ENCODE assay signal across 29 cellular contexts in genomic region chr11:14052198-14052597, GRCh38.
"Had no signal": no experiment of that assay in that cellular context is flagged by ENCODE, and none has a peak within 500 bp of the region (broad histone marks: within the 10 kb centered on the region; RNA-seq: fewer than 3 reads in every experiment).

No MANE protein-coding gene starts in this region.

- H3K36me3 ChIP-seq: heart right ventricle, left ventricle myocardium inferior, pancreas, prostate gland, stomach, suprapubic skin, thoracic aorta, tibial artery, upper lobe of right lung had no signal

- ATAC-seq: natural killer cell treated with Interleukin-12 subunit alpha and Interleukin-12 subunit beta and Interleukin-15 and Interleukin-18, amount 100 ng/mL, for 72 hours; pancreas; right cardiac atrium; sciatic nerve; stimulated activated naive B cell treated with anti-CD40 and anti-IgM and Interleukin-4, amounts not matched to agents 10 μg/mL and 1 μg/mL and 100 μg/mL, for 72 hours; stimulated activated naive CD8-positive, alpha-beta T cell treated with anti-CD3 and anti-CD28 coated beads, Interleukin-15, Interleukin-2, amounts not matched to agents 100 U/mL and 50 U/mL, for 24 hours; upper lobe of right lung had no signal

- H3K4me3 ChIP-seq: heart right ventricle, hepatocyte, left ventricle myocardium inferior, lung, pancreas, prostate gland, skin epidermis, stomach, suprapubic skin, thoracic aorta, tibial artery, upper lobe of right lung had no signal

- FAIRE-seq: pancreas, urothelium cell line had no signal

- H3K27me3 ChIP-seq: hepatocyte, pancreas, stomach, suprapubic skin, tibial artery, upper lobe of right lung had no signal

- DNase-seq: heart right ventricle; islet precursor cell; left ventricle myocardium inferior; nucleus accumbens; pancreas; posterior cingulate gyrus; retina; right cardiac atrium; stimulated activated CD4-positive, alpha-beta T cell treated with anti-CD3 and anti-CD28 coated beads, Interleukin-12 subunit alpha, Interleukin-12 subunit beta, amount 100 ng/mL, for 4 hours; stimulated activated CD4-positive, alpha-beta T cell treated with anti-CD3 and anti-CD28 coated beads, Interleukin-15, amount 100 ng/mL, for 24 hours; stimulated activated CD4-positive, alpha-beta T cell treated with anti-CD3 and anti-CD28 coated beads, Interleukin-2, amount 100 ng/mL, for 24 hours; stimulated activated CD4-positive, alpha-beta T cell treated with anti-CD3 and anti-CD28 coated beads, Interleukin-4, amount 100 ng/mL, for 1 hour; stimulated activated naive B cell treated with anti-CD40 and anti-IgM and Interleukin-4, amounts not matched to agents 10 μg/mL and 1 μg/mL and 100 μg/mL, for 72 hours; stimulated activated naive CD8-positive, alpha-beta T cell treated with anti-CD3 and anti-CD28 coated beads, Interleukin-15, Interleukin-2, amounts not matched to agents 100 U/mL and 50 U/mL, for 24 hours; stomach; tibial artery; trophoblast cell; upper lobe of right lung had no signal

- H3K27ac Mint-ChIP-seq: memory B cell; natural killer cell treated with Interleukin-12 subunit alpha and Interleukin-12 subunit beta and Interleukin-15 and Interleukin-18, amount 100 ng/mL, for 72 hours; stimulated activated naive B cell treated with anti-CD40 and anti-IgM and Interleukin-4, amounts not matched to agents 10 μg/mL and 1 μg/mL and 100 μg/mL, for 72 hours had no signal

- H3K9me3 ChIP-seq: left ventricle myocardium inferior, pancreas, prostate gland, stomach, suprapubic skin, thoracic aorta, tibial artery, upper lobe of right lung had no signal

- H3K36me3 Mint-ChIP-seq: memory B cell; natural killer cell treated with Interleukin-12 subunit alpha and Interleukin-12 subunit beta and Interleukin-15 and Interleukin-18, amount 100 ng/mL, for 72 hours; stimulated activated naive B cell treated with anti-CD40 and anti-IgM and Interleukin-4, amounts not matched to agents 10 μg/mL and 1 μg/mL and 100 μg/mL, for 72 hours had no signal

- H3K4me1 ChIP-seq: pancreas, prostate gland, tibial artery, upper lobe of right lung had no signal

- H3K4me1 Mint-ChIP-seq: memory B cell; neural crest cell; stimulated activated naive B cell treated with anti-CD40 and anti-IgM and Interleukin-4, amounts not matched to agents 10 μg/mL and 1 μg/mL and 100 μg/mL, for 72 hours had no signal

- H3K4me3 Mint-ChIP-seq: memory B cell; natural killer cell treated with Interleukin-12 subunit alpha and Interleukin-12 subunit beta and Interleukin-15 and Interleukin-18, amount 100 ng/mL, for 72 hours; neural crest cell; stimulated activated naive B cell treated with anti-CD40 and anti-IgM and Interleukin-4, amounts not matched to agents 10 μg/mL and 1 μg/mL and 100 μg/mL, for 72 hours had no signal

- H3K27ac ChIP-seq: heart right ventricle, hepatocyte, left ventricle myocardium inferior, pancreas, prostate gland, skin epidermis, stomach, suprapubic skin, thoracic aorta, tibial artery, upper lobe of right lung had no signal

- H3K9me3 Mint-ChIP-seq: memory B cell; natural killer cell treated with Interleukin-12 subunit alpha and Interleukin-12 subunit beta and Interleukin-15 and Interleukin-18, amount 100 ng/mL, for 72 hours had no signal
